Comparison of ENCODE assay signal across 8 cellular contexts in the genomic region with DNA sequence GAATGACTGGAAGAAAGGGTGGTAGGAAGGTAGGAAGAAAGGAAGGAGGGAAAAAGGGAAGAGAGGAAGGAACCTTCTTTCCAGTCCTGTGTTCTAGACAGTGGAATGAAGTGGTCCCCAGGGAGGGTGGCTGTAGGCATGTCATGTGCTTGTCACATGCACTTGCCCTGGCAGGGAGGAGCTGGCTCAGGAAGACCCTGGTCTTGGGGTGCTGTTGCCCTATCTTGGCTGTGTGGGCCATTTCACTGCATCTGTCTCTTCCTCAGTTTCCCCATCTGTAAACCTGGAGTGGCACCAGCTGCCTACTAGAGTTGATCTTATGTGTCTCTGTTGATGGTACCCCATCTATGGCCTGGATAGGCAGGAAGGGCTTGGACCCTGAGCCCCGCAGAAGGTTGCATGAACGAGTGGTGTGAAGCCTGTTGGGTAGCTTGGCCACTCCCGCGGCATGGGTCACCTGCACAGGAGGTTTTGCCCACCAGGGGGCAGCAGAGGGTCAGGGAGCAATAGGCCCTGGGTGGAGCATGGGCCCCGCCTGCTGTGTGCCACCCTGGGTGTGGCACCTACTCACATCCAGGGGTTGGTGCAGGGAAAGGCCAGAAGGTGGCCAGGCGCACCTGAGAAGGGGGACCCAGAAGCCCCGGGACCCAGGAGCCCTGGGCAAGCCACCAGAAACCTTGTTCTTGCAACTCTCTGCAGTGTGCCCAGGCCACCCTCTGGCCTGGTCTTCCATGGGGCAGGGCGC. TPM values are rescaled to one million over a fixed set of nuclear protein-coding genes. Genes with fewer than 3 reads are reported as not detected.
DNase-seq lines count a peak whose midpoint lies in the region; ATAC-seq and TF ChIP-seq lines count a peak whose summit lies in the region.

No MANE protein-coding gene starts in this region.

- no peaks in the 10 kb centered on the region for H4K20me1 ChIP-seq in OCI-LY7 (ENCODE audit: insufficient read depth, low read length)

- H2AFZ ChIP-seq in OCI-LY7 (ENCODE audit: low read length): no peak overlapping the region

- peak; percentile 71 for ATAC-seq in HG03103 (IDR thresholded peaks at IDR 0.05; ENCODE audit: low read depth, unreplicated experiment)

- intact Hi-C loops in OCI-LY7 (cut with micrococcal nuclease; ENCODE audit: unreplicated experiment): loop anchor here (1.0 to 2.0 kb wide), 2 partner anchors 778 to 814 kb away; no protein-coding TSS in a partner anchor

- POLR2A ChIA-PET in OCI-LY7 (lab: Charles Lee): no interaction called here

- TF ChIP-seq CTCF in OCI-LY7 (conservative IDR thresholded peaks at IDR 0.05; ENCODE audit: low read length) (peak; percentile 90), foreskin fibroblast (IDR thresholded peaks at IDR 0.05; ENCODE audit: low read depth, low read length) (peak; percentile 48), retinal pigment epithelial cell (conservative IDR thresholded peaks at IDR 0.05; ENCODE audit: low read depth, low read length) (peak; percentile 53)

- H3K4me1 ChIP-seq in OCI-LY7 (ENCODE audit: insufficient read depth, low read length, poor library complexity, severe bottlenecking): no peaks in the 10 kb centered on the region

- CTCF ChIA-PET in OCI-LY7 (lab: Charles Lee; ENCODE audit: unreplicated experiment): no interaction called here

- DNase-seq in NCI-H187 (lab: John Stamatoyannopoulos, UW) (peak; percentile 28 to 79), NCI-H187 treated with DMSO at 0.1 percent for 48 hours (lab: John Stamatoyannopoulos, UW) (no peak), OCI-LY7 (ENCODE audit: low spot score) (peak; percentile 67), activated T-cell treated with anti-CD3 and anti-CD28 coated beads for 48 hours (ENCODE audit: low read depth) (peak; percentile 74), foreskin fibroblast (no peak), retinal pigment epithelial cell (ENCODE audit: low read depth) (no peak), dedifferentiated amniotic fluid mesenchymal stem cell (ENCODE audit: extremely low spot score) (no peak)

- H3K36me3 ChIP-seq in OCI-LY7 (ENCODE audit: insufficient read depth, low read length): no peaks in the 10 kb centered on the region

- BruUV-seq in OCI-LY7 (replicated peaks; lab: Mats Ljungman, UMichigan): no TSS peak

- H3K9me3 ChIP-seq in OCI-LY7 (ENCODE audit: low read length): no peaks in the 10 kb centered on the region

- H3K4me2 ChIP-seq in OCI-LY7 (ENCODE audit: low read length): no peak overlapping the region

- no peaks in the 10 kb centered on the region for H3K79me2 ChIP-seq in OCI-LY7 (ENCODE audit: insufficient read depth, low read depth, low read length)

- no peak overlapping the region for H3K27ac ChIP-seq in OCI-LY7 (ENCODE audit: low read depth, low read length, poor library complexity, severe bottlenecking)

- no peaks in the 10 kb centered on the region for H3K9me2 ChIP-seq in OCI-LY7 (ENCODE audit: insufficient read depth, low read length)

- H3K4me3 ChIP-seq in OCI-LY7 (ENCODE audit: low read depth, low read length, poor library complexity, severe bottlenecking) (no peak overlapping the region), foreskin fibroblast (ENCODE audit: low read depth in 1 of 2, low read length in 2 of 2) (no peak overlapping the region), retinal pigment epithelial cell (ENCODE audit: low read length) (no peak overlapping the region)

RNA-seq across cellular contexts. Expression of a gene that starts 25.1 kb away (rescaled TPM):
- total RNA-seq in OCI-LY7 (2014; rRNA removed; shearing (Covaris generic)): not detected in 2 replicates
- not detected in 2 replicates for total RNA-seq in OCI-LY7 (2022)

RNA-seq across cellular contexts. Expression of a gene that starts 52.5 kb away (rescaled TPM):
- total RNA-seq in OCI-LY7 (2014; rRNA removed; shearing (Covaris generic)): not detected in 2 replicates
- total RNA-seq in OCI-LY7 (2022): not detected in 2 replicates

Comparison
In these comparisons a context has a peak if more than half of its experiments do, and no peak if none do; other contexts are left out.
1. DNase-seq: peak in NCI-H187 (2 of 2), OCI-LY7 (single experiment) and activated T-cell treated with anti-CD3 and anti-CD28 coated beads for 48 hours (single experiment); none in NCI-H187 treated with DMSO at 0.1 percent for 48 hours (single experiment), foreskin fibroblast (0 of 2), retinal pigment epithelial cell (single experiment) and dedifferentiated amniotic fluid mesenchymal stem cell (single experiment).
2. Peak in every context shown above with its lines, with median percentiles within 50 percentile points of each other: CTCF ChIP-seq.